ENCODE assay signal across 9 cellular contexts in genomic region chr1:20788489-20788795, GRCh38. TPM values are rescaled to one million over a fixed set of nuclear protein-coding genes. Genes with fewer than 3 reads are reported as not detected.
DNase-seq lines count a peak whose midpoint lies in the region; ATAC-seq, FAIRE-seq and TF ChIP-seq lines count a peak whose summit lies in the region.
"Had no signal": no experiment of that assay in that cellular context is flagged by ENCODE, and none has a peak within 500 bp of the region (broad histone marks: within the 10 kb centered on the region; RNA-seq: fewer than 3 reads in every experiment).

No MANE protein-coding gene starts in this region.

- H3K4me3 Mint-ChIP-seq in activated T-helper 1 cell treated with anti-CD3 and anti-CD28 coated beads, Interleukin-12 subunit alpha, Interleukin-12 subunit beta, Interleukin-2, Interleukin-4 antibody, amounts not matched to agents 30 ng/mL and 10 ng/mL and 1 ng/mL, durations not matched to agents 14 hours and 24 hours and 36 hours: peak overlapping the region; percentile 92

- peak overlapping the region; percentile 62 for H2AFZ ChIP-seq in HepG2 (ENCODE audit: low read length)

- CTCF ChIA-PET in HepG2 (lab: Yijun Ruan, JAX; ENCODE audit: low intra/inter-chr PET ratio, low total read pairs): no interaction called here

- H3K9me3 ChIP-seq in HepG2 (ENCODE audit: low read length) (no peaks in the 10 kb centered on the region), right lobe of liver (no peaks in the 10 kb centered on the region), mucosa of stomach (ENCODE audit: control insufficient read depth, low read length) (no peaks in the 10 kb centered on the region), kidney (ENCODE audit: control insufficient read depth in 1 of 2, low read length in 2 of 2) (no peaks in the 10 kb centered on the region)

- H3K27me3 ChIP-seq in HepG2 (ENCODE audit: control insufficient read depth in 1 of 2, insufficient read depth in 2 of 2, low read length in 2 of 2) (no peaks in the 10 kb centered on the region; a peak in 1 of 5 replicates), right lobe of liver (no peaks in the 10 kb centered on the region), mucosa of stomach (ENCODE audit: control insufficient read depth, insufficient read depth, low read length) (no peaks in the 10 kb centered on the region)
- H3K27me3 ChIP-seq: foreskin keratinocyte had no signal

- no TSS peak for BruUV-seq in HepG2 (replicated peaks; lab: Mats Ljungman, UMichigan)

- DNase-seq in HepG2 (ENCODE audit: low spot score) (no peak), right lobe of liver (no peak), kidney (no peak), NCI-H146 treated with DMSO at 0.1 percent for 48 hours (lab: John Stamatoyannopoulos, UW; ENCODE audit: unreplicated experiment) (no peak), lower leg skin (ENCODE audit: low spot score in 2 of 2) (no peak)
- no peak for DNase-seq in activated T-helper 1 cell treated with anti-CD3 and anti-CD28 coated beads, Interleukin-12 subunit alpha, Interleukin-12 subunit beta, Interleukin-2, Interleukin-4 antibody, amounts not matched to agents 30 ng/mL and 10 ng/mL and 1 ng/mL, durations not matched to agents 14 hours and 24 hours and 36 hours (ENCODE audit: low spot score)

- no peak for TF ChIP-seq RAD21 in HepG2 (CRISPR knock-in tag; IDR thresholded peaks at IDR 0.05)

- 27% methylated on average over 8 of the region's 8 CpGs for WGBS in HepG2 (ENCODE audit: low lambda C conversion rate)
- 93% methylated on average over 2 of the region's 8 CpGs for WGBS in right lobe of liver (ENCODE audit: insufficient coverage, low coverage, low lambda C conversion rate, missing lambda C conversion rate)
- WGBS in lower leg skin, 2 donors: 94 to 96% methylated on average over 8 of the region's 8 CpGs

- no peak for ATAC-seq in HepG2
- no peak for ATAC-seq in right lobe of liver
- no peak for ATAC-seq in HG02678 (IDR thresholded peaks at IDR 0.05; ENCODE audit: unreplicated experiment)
- ATAC-seq: foreskin keratinocyte had no signal

- TF ChIP-seq CTCF in HepG2 (CRISPR knock-in tag; IDR thresholded peaks at IDR 0.05) (no peak), right lobe of liver (IDR thresholded peaks at IDR 0.05) (no peak), kidney (IDR thresholded peaks at IDR 0.05; ENCODE audit: borderline replicate concordance, extremely low read depth, insufficient read depth) (no peak), lower leg skin (IDR thresholded peaks at IDR 0.05) (no peak)

- H4K20me1 ChIP-seq in HepG2 (ENCODE audit: insufficient read depth, low read length): peaks cover 26% of the 10 kb centered on the region

- H3K4me2 ChIP-seq in HepG2 (ENCODE audit: low read depth, low read length): peak overlapping the region; percentile 93

- no peak for TF ChIP-seq POLR2A in HepG2 (IDR thresholded peaks at IDR 0.05; ENCODE audit: insufficient read depth in 1 of 2, low read depth in 2 of 2, low read length in 2 of 2)
- no peak for TF ChIP-seq POLR2A in right lobe of liver (IDR thresholded peaks at IDR 0.05)
- no peak for TF ChIP-seq POLR2A in lower leg skin (IDR thresholded peaks at IDR 0.05)

- H3K9me3 Mint-ChIP-seq in activated T-helper 1 cell treated with anti-CD3 and anti-CD28 coated beads, Interleukin-12 subunit alpha, Interleukin-12 subunit beta, Interleukin-2, Interleukin-4 antibody, amounts not matched to agents 30 ng/mL and 10 ng/mL and 1 ng/mL, durations not matched to agents 14 hours and 24 hours and 36 hours: no peaks in the 10 kb centered on the region

- no peaks in the 10 kb centered on the region for H3K36me3 Mint-ChIP-seq in activated T-helper 1 cell treated with anti-CD3 and anti-CD28 coated beads, Interleukin-12 subunit alpha, Interleukin-12 subunit beta, Interleukin-2, Interleukin-4 antibody, amounts not matched to agents 30 ng/mL and 10 ng/mL and 1 ng/mL, durations not matched to agents 14 hours and 24 hours and 36 hours (ENCODE audit: low read depth)

- H3K4me3 ChIP-seq in HepG2 (replicated peaks in 1 of 3; ENCODE audit: insufficient read depth in 1 of 3, low read depth in 2 of 3, low read length in 3 of 3) (peak overlapping the region; percentile 72 to 99 (median 92)), right lobe of liver (no peak overlapping the region), mucosa of stomach (ENCODE audit: low read length) (no peak overlapping the region), kidney (ENCODE audit: low read length in 2 of 2) (no peak overlapping the region), lower leg skin (ENCODE audit: low read depth, poor library complexity, severe bottlenecking) (no peak overlapping the region)

- peaks cover 5% of the 10 kb centered on the region for H3K27me3 Mint-ChIP-seq in activated T-helper 1 cell treated with anti-CD3 and anti-CD28 coated beads, Interleukin-12 subunit alpha, Interleukin-12 subunit beta, Interleukin-2, Interleukin-4 antibody, amounts not matched to agents 30 ng/mL and 10 ng/mL and 1 ng/mL, durations not matched to agents 14 hours and 24 hours and 36 hours (ENCODE audit: insufficient read depth)

- TF ChIP-seq EP300 in HepG2 (IDR thresholded peaks at IDR 0.05; ENCODE audit: low read depth in 2 of 2, low read length in 2 of 2): no peak
- TF ChIP-seq EP300 in HepG2 (CRISPR knock-in tag; IDR thresholded peaks at IDR 0.05; ENCODE audit: borderline replicate concordance): no peak

- H3K4me1 ChIP-seq in HepG2 (ENCODE audit: insufficient read depth, low read length): peaks cover 41% of the 10 kb centered on the region
- H3K4me1 ChIP-seq in right lobe of liver: peaks cover 0 to 14% (median 4%) of the 10 kb centered on the region in 4 donors
- H3K4me1 ChIP-seq in mucosa of stomach (ENCODE audit: control insufficient read depth, insufficient read depth, low read length): peaks cover 21% of the 10 kb centered on the region
- H3K4me1 ChIP-seq in kidney (ENCODE audit: control insufficient read depth in 1 of 2, insufficient read depth in 1 of 2, low read depth in 1 of 2, low read length in 2 of 2): peaks cover 0 to 12% of the 10 kb centered on the region in 2 donors

- H3K9ac ChIP-seq in HepG2 (ENCODE audit: insufficient read depth, low read depth, low read length) (peak overlapping the region; percentile 91; the same call in 1 of the 2 replicates), mucosa of stomach (ENCODE audit: low read length) (peak overlapping the region; percentile 95), kidney (ENCODE audit: low read length in 2 of 2) (no peak overlapping the region)

- H3K27ac ChIP-seq in HepG2 (ENCODE audit: extremely low read length, insufficient read depth, low read length): peak overlapping the region; percentile 99
- no peak overlapping the region for H3K27ac ChIP-seq in right lobe of liver
- no peak overlapping the region for H3K27ac ChIP-seq in kidney (ENCODE audit: low read depth in 2 of 2, low read length in 2 of 2)

- FAIRE-seq in HepG2 (lab: Jason Lieb, UNC) (no peak), kidney (lab: Jason Lieb, UNC) (no peak)

- H3K79me2 ChIP-seq in HepG2 (ENCODE audit: insufficient read depth, low read length): peaks cover 30% of the 10 kb centered on the region

- H3K4me1 Mint-ChIP-seq in activated T-helper 1 cell treated with anti-CD3 and anti-CD28 coated beads, Interleukin-12 subunit alpha, Interleukin-12 subunit beta, Interleukin-2, Interleukin-4 antibody, amounts not matched to agents 30 ng/mL and 10 ng/mL and 1 ng/mL, durations not matched to agents 14 hours and 24 hours and 36 hours (ENCODE audit: low read depth): peaks cover 26% of the 10 kb centered on the region

- H3K27ac Mint-ChIP-seq in activated T-helper 1 cell treated with anti-CD3 and anti-CD28 coated beads, Interleukin-12 subunit alpha, Interleukin-12 subunit beta, Interleukin-2, Interleukin-4 antibody, amounts not matched to agents 30 ng/mL and 10 ng/mL and 1 ng/mL, durations not matched to agents 14 hours and 24 hours and 36 hours: peak overlapping the region; percentile 92

- POLR2A ChIA-PET in HepG2 (lab: Yijun Ruan, JAX): interaction anchor here (1.1 to 2.2 kb wide), 2 partner anchors 10 to 128 kb away, joined by 3 to 19 read pairs; partner anchors contain the start of gene DDOST

- H3K36me3 ChIP-seq in HepG2 (replicated peaks in 1 of 2; ENCODE audit: control insufficient read depth in 1 of 2, insufficient read depth in 2 of 2, low read length in 2 of 2): no peaks in the 10 kb centered on the region; a peak in 1 of 5 replicates
- H3K36me3 ChIP-seq in right lobe of liver: no peaks in the 10 kb centered on the region
- no peaks in the 10 kb centered on the region for H3K36me3 ChIP-seq in mucosa of stomach (ENCODE audit: control insufficient read depth, insufficient read depth, low read length)
- no peaks in the 10 kb centered on the region for H3K36me3 ChIP-seq in kidney (ENCODE audit: control insufficient read depth in 1 of 2, insufficient read depth in 2 of 2, low read length in 2 of 2)

- intact Hi-C loops in HepG2 (cut with micrococcal nuclease; ENCODE audit: unreplicated experiment) (loop anchor here (10.0 kb wide), 1 partner anchor 106 kb away; no protein-coding TSS in a partner anchor), right lobe of liver (cut with DNase I) (no loop called here), kidney (cut with DNase I) (no loop called here), lower leg skin (cut with DNase I; ENCODE audit: low total_unique reads) (no loop called here)
- intact Hi-C loops in activated T-helper 1 cell treated with anti-CD3 and anti-CD28 coated beads, Interleukin-12 subunit alpha, Interleukin-12 subunit beta, Interleukin-2, Interleukin-4 antibody, amounts not matched to agents 30 ng/mL and 10 ng/mL and 1 ng/mL, durations not matched to agents 14 hours and 24 hours and 36 hours (cut with micrococcal nuclease): loop anchor here (1.0 to 5.0 kb wide), 2 partner anchors 407 to 504 kb away; partner anchors contain the start of gene ECE1

- in situ Hi-C loops in HepG2 (cut with HindIII; ENCODE audit: extremely low pct_ligation_motif_present, low pct_unique_long_range_greater_than_20kb): no loop called here

RNA-seq across cellular contexts. Expression of gene HP1BP3, which starts 1.3 kb away (rescaled TPM):
- 137 and 163 TPM in 2 replicates for total RNA-seq in HepG2 (2016; rRNA removed; fragmentation: Illumina TruSeq; extraction: Trizol)
- total RNA-seq in HepG2 (2016; cell fraction: cytosol; rRNA removed; fragmentation: Illumina TruSeq; extraction: Trizol; ENCODE audit: low read depth): 199 and 242 TPM in 2 replicates
- total RNA-seq in HepG2 (2016; cell fraction: insoluble cytoplasmic fraction; rRNA removed; fragmentation: Illumina TruSeq; extraction: Trizol): 127 and 136 TPM in 2 replicates
- 121 and 142 TPM in 2 replicates for total RNA-seq in HepG2 (2016; cell fraction: membrane; rRNA removed; fragmentation: Illumina TruSeq; extraction: Trizol)
- total RNA-seq in HepG2 (2016; cell fraction: nucleus; rRNA removed; fragmentation: Illumina TruSeq; extraction: Trizol): 131 and 144 TPM in 2 replicates
- polyA plus RNA-seq in HepG2 (2011; rRNA removed): 88.7 and 98.5 TPM in 2 replicates
- 46.9 and 55.6 TPM in 2 replicates for polyA plus RNA-seq in HepG2 (2011; cell fraction: cytosol; rRNA removed)
- polyA plus RNA-seq in HepG2 (2011; cell fraction: nucleus; rRNA removed): 118 and 119 TPM in 2 replicates
- polyA plus RNA-seq in HepG2 (2012): 63.1 and 84.6 TPM in 2 replicates
- 6.5 and 7.7 TPM in 2 replicates for polyA plus RNA-seq in HepG2 (2016; cell fraction: cytosol; fragmentation: Illumina TruSeq; extraction: Trizol; ENCODE audit: low read depth)
- 121 TPM in 2 replicates for polyA plus RNA-seq in HepG2 (2016; cell fraction: insoluble cytoplasmic fraction; fragmentation: Illumina TruSeq; extraction: Trizol; ENCODE audit: low read depth)
- 20.7 and 20.9 TPM in 2 replicates for polyA plus RNA-seq in HepG2 (2016; cell fraction: membrane; fragmentation: Illumina TruSeq; extraction: Trizol; ENCODE audit: low read depth)
- polyA plus RNA-seq in HepG2 (2016; cell fraction: nucleus; fragmentation: Illumina TruSeq; extraction: Trizol; ENCODE audit: insufficient read depth, low read depth): 198 and 208 TPM in 2 replicates
- 48.7 and 70.5 TPM in 2 replicates for polyA minus RNA-seq in HepG2 (2011; rRNA and poly(A)+ RNA removed; ENCODE audit: low replicate concordance)
- 74.2 and 80.9 TPM in 2 replicates for polyA minus RNA-seq in HepG2 (2011; cell fraction: cytosol; rRNA and poly(A)+ RNA removed)
- polyA minus RNA-seq in HepG2 (2011; cell fraction: nucleus; rRNA and poly(A)+ RNA removed): 129 and 144 TPM in 2 replicates
- total RNA-seq in right lobe of liver: 10 to 100 TPM; 60.6 to 84.6 (median 70.7) TPM
- 212 and 220 TPM in 2 replicates for total RNA-seq in activated T-helper 1 cell treated with anti-CD3 and anti-CD28 coated beads, Interleukin-12 subunit alpha, Interleukin-12 subunit beta, Interleukin-2, Interleukin-4 antibody, amounts not matched to agents 30 ng/mL and 10 ng/mL and 1 ng/mL, durations not matched to agents 14 hours and 24 hours and 36 hours
- 198 TPM for total RNA-seq in kidney
- 52.4 TPM for polyA plus RNA-seq in kidney (ENCODE audit: insufficient read depth, low read depth, low replicate concordance)
- 100 to 1,000 TPM; 154 to 242 (median 190) TPM for total RNA-seq in lower leg skin

RNA-seq across cellular contexts. Expression of gene SH2D5, which starts 55.9 kb away (rescaled TPM):
- total RNA-seq in HepG2 (2016; rRNA removed; fragmentation: Illumina TruSeq; extraction: Trizol) (1.7 and 3.4 TPM in 2 replicates), right lobe of liver (1 to 10 TPM in 2 of 6 experiments, under 1 TPM in 1, not detected in 3; 0.80 to 1.8 (median 1.4) TPM), kidney (0.57 TPM), lower leg skin (1 to 10 TPM in 1 of 4 donors, under 1 TPM in 3; 0.11 to 1.0 (median 0.18) TPM)
- total RNA-seq in HepG2 (2016; cell fraction: cytosol; rRNA removed; fragmentation: Illumina TruSeq; extraction: Trizol; ENCODE audit: low read depth): 0.20 and 0.26 TPM in 2 replicates
- 1.6 and 2.0 TPM in 2 replicates for total RNA-seq in HepG2 (2016; cell fraction: insoluble cytoplasmic fraction; rRNA removed; fragmentation: Illumina TruSeq; extraction: Trizol)
- total RNA-seq in HepG2 (2016; cell fraction: membrane; rRNA removed; fragmentation: Illumina TruSeq; extraction: Trizol): 1.4 and 1.8 TPM in 2 replicates
- 1.8 and 2.2 TPM in 2 replicates for total RNA-seq in HepG2 (2016; cell fraction: nucleus; rRNA removed; fragmentation: Illumina TruSeq; extraction: Trizol)
- polyA plus RNA-seq in HepG2 (2011; rRNA removed) (1.2 and 1.4 TPM in 2 replicates), kidney (ENCODE audit: insufficient read depth, low read depth, low replicate concordance) (0.19 TPM)
- 0.87 and 0.92 TPM in 2 replicates for polyA plus RNA-seq in HepG2 (2011; cell fraction: cytosol; rRNA removed)
- polyA plus RNA-seq in HepG2 (2011; cell fraction: nucleus; rRNA removed): 7.0 and 10.0 TPM in 2 replicates
- polyA plus RNA-seq in HepG2 (2012): 0.94 and 1.8 TPM in 2 replicates
- 0.29 and 0.55 TPM in 2 replicates for polyA plus RNA-seq in HepG2 (2016; cell fraction: cytosol; fragmentation: Illumina TruSeq; extraction: Trizol; ENCODE audit: low read depth)
- 0.69 and 1.5 TPM in 2 replicates for polyA plus RNA-seq in HepG2 (2016; cell fraction: insoluble cytoplasmic fraction; fragmentation: Illumina TruSeq; extraction: Trizol; ENCODE audit: low read depth)
- 0.64 and 0.86 TPM in 2 replicates for polyA plus RNA-seq in HepG2 (2016; cell fraction: membrane; fragmentation: Illumina TruSeq; extraction: Trizol; ENCODE audit: low read depth)
- polyA plus RNA-seq in HepG2 (2016; cell fraction: nucleus; fragmentation: Illumina TruSeq; extraction: Trizol; ENCODE audit: insufficient read depth, low read depth): 4.8 and 5.7 TPM in 2 replicates
- polyA minus RNA-seq in HepG2 (2011; rRNA and poly(A)+ RNA removed; ENCODE audit: low replicate concordance): 0.05 and 0.76 TPM in 2 replicates
- 0.40 and 1.4 TPM in 2 replicates for polyA minus RNA-seq in HepG2 (2011; cell fraction: cytosol; rRNA and poly(A)+ RNA removed)
- polyA minus RNA-seq in HepG2 (2011; cell fraction: nucleus; rRNA and poly(A)+ RNA removed): 0.77 and 0.87 TPM in 2 replicates
- 0.08 and 0.15 TPM in 2 replicates for total RNA-seq in activated T-helper 1 cell treated with anti-CD3 and anti-CD28 coated beads, Interleukin-12 subunit alpha, Interleukin-12 subunit beta, Interleukin-2, Interleukin-4 antibody, amounts not matched to agents 30 ng/mL and 10 ng/mL and 1 ng/mL, durations not matched to agents 14 hours and 24 hours and 36 hours

Comparison
In these comparisons a context has a peak if more than half of its experiments do, and no peak if none do; other contexts are left out.
1. H3K4me3 ChIP-seq: peak in HepG2 (3 of 3); none in right lobe of liver (0 of 3), mucosa of stomach (single experiment), kidney (0 of 2) and lower leg skin (single experiment).
2. intact Hi-C loops: an anchor here in HepG2 (10.0 kb wide) and activated T-helper 1 cell treated with anti-CD3 and anti-CD28 coated beads, Interleukin-12 subunit alpha, Interleukin-12 subunit beta, Interleukin-2, Interleukin-4 antibody, amounts not matched to agents 30 ng/mL and 10 ng/mL and 1 ng/mL, durations not matched to agents 14 hours and 24 hours and 36 hours (1.0 to 5.0 kb wide); none called in right lobe of liver, kidney and lower leg skin.
3. H3K9ac ChIP-seq: peak in HepG2 (single experiment) and mucosa of stomach (single experiment); none in kidney (0 of 2).